In genomic region chr10:26457088-26457487, GRCh38 we compare ENCODE assay signal across 8 cellular contexts. TPM values are rescaled to one million over a fixed set of nuclear protein-coding genes. Genes with fewer than 3 reads are reported as not detected.
DNase-seq lines count a peak whose midpoint lies in the region; ATAC-seq and TF ChIP-seq lines count a peak whose summit lies in the region.
"Had no signal": no experiment of that assay in that cellular context is flagged by ENCODE, and none has a peak within 500 bp of the region (broad histone marks: within the 10 kb centered on the region; RNA-seq: fewer than 3 reads in every experiment).

No MANE protein-coding gene starts in this region.

- peak overlapping the region; percentile 41 for H3K4me3 Mint-ChIP-seq in natural killer cell treated with Interleukin-12 subunit alpha and Interleukin-12 subunit beta and Interleukin-15 and Interleukin-18, amount 100 ng/mL, for 72 hours

- no peaks in the 10 kb centered on the region for H3K4me1 ChIP-seq in body of pancreas

- H3K36me3 ChIP-seq in body of pancreas (replicated peaks in 1 of 2; ENCODE audit: insufficient read depth in 1 of 2, low read depth in 2 of 2) = no peaks in the 10 kb centered on the region

- intact Hi-C loops in body of pancreas (cut with DNase I) = no loop called here

- no peaks in the 10 kb centered on the region for H3K27me3 Mint-ChIP-seq in natural killer cell treated with Interleukin-12 subunit alpha and Interleukin-12 subunit beta and Interleukin-15 and Interleukin-18, amount 100 ng/mL, for 72 hours

- no peak overlapping the region for H3K4me3 ChIP-seq in body of pancreas

- no peak overlapping the region for H3K27ac ChIP-seq in body of pancreas

- no peaks in the 10 kb centered on the region for H3K9me3 Mint-ChIP-seq in natural killer cell treated with Interleukin-12 subunit alpha and Interleukin-12 subunit beta and Interleukin-15 and Interleukin-18, amount 100 ng/mL, for 72 hours

- no peak for TF ChIP-seq POLR2A in body of pancreas (IDR thresholded peaks at IDR 0.05)

- DNase-seq in natural killer cell treated with Interleukin-12 subunit alpha and Interleukin-12 subunit beta and Interleukin-15 and Interleukin-18, amount 100 ng/mL, for 72 hours (ENCODE audit: low spot score) = no peak
- no peak for DNase-seq in NCI-H2196 (lab: John Stamatoyannopoulos, UW; ENCODE audit: unreplicated experiment)
- DNase-seq in body of pancreas = no peak
- no peak for DNase-seq in activated CD4-positive, CD25-positive, alpha-beta regulatory T cell (lab: John Stamatoyannopoulos, UW)
- DNase-seq: NCI-H187 had no signal

- H3K27ac Mint-ChIP-seq in natural killer cell treated with Interleukin-12 subunit alpha and Interleukin-12 subunit beta and Interleukin-15 and Interleukin-18, amount 100 ng/mL, for 72 hours = peak overlapping the region; percentile 59 to 73

- WGBS in body of pancreas, 2 donors = 59 to 74% methylated on average over 5 of the region's 5 CpGs

- peaks cover 60 to 70% of the 10 kb centered on the region in 2 donors for H3K4me1 Mint-ChIP-seq in natural killer cell treated with Interleukin-12 subunit alpha and Interleukin-12 subunit beta and Interleukin-15 and Interleukin-18, amount 100 ng/mL, for 72 hours (ENCODE audit: low read depth in 2 of 2)

- TF ChIP-seq CTCF in body of pancreas (IDR thresholded peaks at IDR 0.05) = no peak

- no peaks in the 10 kb centered on the region for H3K9me3 ChIP-seq in body of pancreas

- peak; percentile 85 for ATAC-seq in GM18870 (IDR thresholded peaks at IDR 0.05; ENCODE audit: unreplicated experiment)
- peak; percentile 84 for ATAC-seq in GM21737 (IDR thresholded peaks at IDR 0.05; ENCODE audit: unreplicated experiment)
- peak; percentile 87 for ATAC-seq in HG03469 (IDR thresholded peaks at IDR 0.05; ENCODE audit: unreplicated experiment)
- no peak for ATAC-seq in natural killer cell treated with Interleukin-12 subunit alpha and Interleukin-12 subunit beta and Interleukin-15 and Interleukin-18, amount 100 ng/mL, for 72 hours
- ATAC-seq in body of pancreas = no peak

- peaks cover 13% of the 10 kb centered on the region for H3K36me3 Mint-ChIP-seq in natural killer cell treated with Interleukin-12 subunit alpha and Interleukin-12 subunit beta and Interleukin-15 and Interleukin-18, amount 100 ng/mL, for 72 hours

- no peaks in the 10 kb centered on the region for H3K27me3 ChIP-seq in body of pancreas

RNA-seq across cellular contexts. Expression of gene APBB1IP, which starts 18.9 kb away (rescaled TPM):
- total RNA-seq in natural killer cell treated with Interleukin-12 subunit alpha and Interleukin-12 subunit beta and Interleukin-15 and Interleukin-18, amount 100 ng/mL, for 72 hours = 10 to 100 TPM; 42.2 to 58.0 TPM
- total RNA-seq in body of pancreas = 1 to 10 TPM; 2.3 to 4.0 TPM

Comparison
In these comparisons a context has a peak if more than half of its experiments do, and no peak if none do; other contexts are left out.
1. ATAC-seq: peak in GM18870 (single experiment), GM21737 (single experiment) and HG03469 (single experiment); none in natural killer cell treated with Interleukin-12 subunit alpha and Interleukin-12 subunit beta and Interleukin-15 and Interleukin-18, amount 100 ng/mL, for 72 hours (0 of 2) and body of pancreas (single experiment).
2. RNA of gene APBB1IP, which starts 18.9 kb away (total RNA-seq): 42.2 to 58.0 TPM in natural killer cell treated with Interleukin-12 subunit alpha and Interleukin-12 subunit beta and Interleukin-15 and Interleukin-18, amount 100 ng/mL, for 72 hours; 2.3 to 4.0 TPM in body of pancreas; every median in the first group is over 4 times any median in the second.